ENCODE assay signal across 32 cellular contexts in the genomic region with DNA sequence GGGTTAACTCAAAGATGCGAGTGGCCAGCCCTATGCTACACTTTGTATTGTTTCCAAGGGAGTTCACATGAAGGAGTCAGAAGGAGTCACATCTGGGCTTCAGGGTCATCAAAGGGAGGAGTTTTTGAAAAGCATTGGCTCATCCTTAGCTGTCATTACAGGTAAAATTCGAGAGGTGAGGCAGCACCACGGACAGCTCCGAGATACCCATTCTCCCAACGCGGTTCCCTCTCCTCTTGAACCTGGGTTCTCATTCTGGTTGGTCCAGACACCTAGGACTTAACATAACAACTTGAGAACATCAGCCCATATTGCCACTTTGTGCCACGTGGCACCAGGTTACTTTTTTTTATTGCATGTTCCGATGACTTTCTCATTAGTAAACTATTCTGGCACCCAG.
"Had no signal": no experiment of that assay in that cellular context is flagged by ENCODE, and none has a peak within 500 bp of the region (broad histone marks: within the 10 kb centered on the region; RNA-seq: fewer than 3 reads in every experiment).

No MANE protein-coding gene starts in this region.

- H3K4me1 Mint-ChIP-seq: activated CD4-positive, alpha-beta T cell treated with anti-CD3 and anti-CD28 coated beads, Interleukin-2, amount 10 ng/mL, durations not matched to agents 7 days and 5 days; central memory CD8-positive, alpha-beta T cell; naive thymus-derived CD8-positive, alpha-beta T cell; neural crest cell; stimulated activated effector memory CD8-positive, alpha-beta T cell treated with anti-CD3 and anti-CD28 coated beads, Interleukin-12 subunit alpha, Interleukin-12 subunit beta, amount 100 ng/mL, for 72 hours had no signal

- ATAC-seq: activated T-cell treated with anti-CD3 and anti-CD28 coated beads, Interleukin-2, amount 50 U/mL, for 72 hours; heart right ventricle; left cardiac atrium; naive thymus-derived CD8-positive, alpha-beta T cell; pancreas; stimulated activated effector memory CD8-positive, alpha-beta T cell treated with anti-CD3 and anti-CD28 coated beads, Interleukin-12 subunit alpha, Interleukin-12 subunit beta, amount 100 ng/mL, for 72 hours had no signal

- H3K27ac Mint-ChIP-seq: activated CD4-positive, alpha-beta T cell treated with anti-CD3 and anti-CD28 coated beads, Interleukin-2, amount 10 ng/mL, durations not matched to agents 7 days and 5 days; activated T-cell treated with anti-CD3 and anti-CD28 coated beads, Interleukin-2, amount 50 U/mL, for 72 hours; naive thymus-derived CD8-positive, alpha-beta T cell; stimulated activated effector memory CD8-positive, alpha-beta T cell treated with anti-CD3 and anti-CD28 coated beads, Interleukin-12 subunit alpha, Interleukin-12 subunit beta, amount 100 ng/mL, for 72 hours; stimulated activated naive CD8-positive, alpha-beta T cell treated with anti-CD3 and anti-CD28 coated beads, Interleukin-15, Interleukin-2, amounts not matched to agents 100 ng/mL and 50 ng/mL, for 24 hours; type B pancreatic cell had no signal

- H3K9me3 ChIP-seq: breast epithelium, esophagus squamous epithelium, heart right ventricle, pancreas, prostate gland, sigmoid colon, vagina had no signal

- FAIRE-seq: pancreas, small intestine, TTC549 had no signal

- H3K9me3 Mint-ChIP-seq: activated CD4-positive, alpha-beta T cell treated with anti-CD3 and anti-CD28 coated beads, Interleukin-2, amount 10 ng/mL, durations not matched to agents 7 days and 5 days; activated T-cell treated with anti-CD3 and anti-CD28 coated beads, Interleukin-2, amount 50 U/mL, for 72 hours; naive thymus-derived CD8-positive, alpha-beta T cell; neural crest cell; stimulated activated effector memory CD8-positive, alpha-beta T cell treated with anti-CD3 and anti-CD28 coated beads, Interleukin-12 subunit alpha, Interleukin-12 subunit beta, amount 100 ng/mL, for 72 hours; stimulated activated naive CD8-positive, alpha-beta T cell treated with anti-CD3 and anti-CD28 coated beads, Interleukin-15, Interleukin-2, amounts not matched to agents 100 ng/mL and 50 ng/mL, for 24 hours; type B pancreatic cell had no signal

- H3K4me3 ChIP-seq: breast epithelium, esophagus squamous epithelium, heart right ventricle, pancreas, prostate gland, sigmoid colon, vagina had no signal

- H3K27me3 Mint-ChIP-seq: activated CD4-positive, alpha-beta T cell treated with anti-CD3 and anti-CD28 coated beads, Interleukin-2, amount 10 ng/mL, durations not matched to agents 7 days and 5 days; central memory CD8-positive, alpha-beta T cell; naive thymus-derived CD8-positive, alpha-beta T cell; stimulated activated naive CD8-positive, alpha-beta T cell treated with anti-CD3 and anti-CD28 coated beads, Interleukin-15, Interleukin-2, amounts not matched to agents 100 ng/mL and 50 ng/mL, for 24 hours; type B pancreatic cell had no signal

- H3K27ac ChIP-seq: breast epithelium, epithelial cell of prostate, esophagus squamous epithelium, heart right ventricle, pancreas, prostate gland, sigmoid colon, vagina, WERI-Rb-1 had no signal

- H3K4me1 ChIP-seq: breast epithelium, esophagus squamous epithelium, heart right ventricle, pancreas, prostate gland, sigmoid colon, vagina had no signal

- H3K4me3 Mint-ChIP-seq: activated CD4-positive, alpha-beta T cell treated with anti-CD3 and anti-CD28 coated beads, Interleukin-2, amount 10 ng/mL, durations not matched to agents 7 days and 5 days; activated T-cell treated with anti-CD3 and anti-CD28 coated beads, Interleukin-2, amount 50 U/mL, for 72 hours; central memory CD8-positive, alpha-beta T cell; naive thymus-derived CD8-positive, alpha-beta T cell; neural crest cell; stimulated activated effector memory CD8-positive, alpha-beta T cell treated with anti-CD3 and anti-CD28 coated beads, Interleukin-12 subunit alpha, Interleukin-12 subunit beta, amount 100 ng/mL, for 72 hours; stimulated activated naive CD8-positive, alpha-beta T cell treated with anti-CD3 and anti-CD28 coated beads, Interleukin-15, Interleukin-2, amounts not matched to agents 100 ng/mL and 50 ng/mL, for 24 hours; type B pancreatic cell had no signal

- DNase-seq: activated CD4-positive, alpha-beta T cell treated with anti-CD3 and anti-CD28 coated beads, Interleukin-2, amount 10 ng/mL, durations not matched to agents 7 days and 5 days; activated CD4-positive, CD25-positive, alpha-beta regulatory T cell treated with anti-CD3 and anti-CD28 coated beads, Interleukin-2, amount 50 U/mL, for 72 hours; activated naive CD4-positive, alpha-beta T cell; activated T-cell treated with anti-CD3 and anti-CD28 coated beads for 4 hours; activated T-cell treated with anti-CD3 and anti-CD28 coated beads, Interleukin-2, amount 50 U/mL, for 72 hours; dermis blood vessel endothelial cell; effector CD4-positive, alpha-beta T cell; esophagus squamous epithelium; foreskin melanocyte; heart right ventricle; islet precursor cell; left cardiac atrium; midbrain; naive thymus-derived CD8-positive, alpha-beta T cell; nucleus accumbens; pancreas; retina; sigmoid colon; small intestine; stimulated activated CD4-positive, alpha-beta T cell treated with anti-CD3 and anti-CD28 coated beads, Interleukin-4, amount 100 ng/mL, for 24 hours; substantia nigra; WERI-Rb-1 had no signal

- H3K36me3 Mint-ChIP-seq: naive thymus-derived CD8-positive, alpha-beta T cell; stimulated activated effector memory CD8-positive, alpha-beta T cell treated with anti-CD3 and anti-CD28 coated beads, Interleukin-12 subunit alpha, Interleukin-12 subunit beta, amount 100 ng/mL, for 72 hours; type B pancreatic cell had no signal
